Comparison of ENCODE assay signal across 2 cellular contexts in the genomic region with DNA sequence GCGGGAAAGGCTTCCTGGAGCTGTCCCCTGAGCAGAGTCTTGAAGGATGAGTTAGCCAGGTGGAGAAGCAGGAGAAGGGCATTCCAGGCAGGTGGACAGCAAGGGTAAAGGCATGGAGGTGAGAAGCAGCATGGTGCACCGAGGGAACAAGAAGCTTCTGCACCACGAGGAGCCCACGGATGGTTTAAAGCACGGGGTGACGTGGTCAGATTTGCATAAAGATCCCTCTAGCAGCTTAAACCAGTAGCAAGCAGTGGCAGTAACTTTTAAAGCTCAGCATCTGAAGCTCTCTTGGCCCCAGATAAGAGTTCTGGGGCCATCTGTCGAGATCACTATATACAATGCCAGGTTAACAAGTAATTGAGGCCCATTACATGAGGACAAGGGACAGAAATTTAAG.
A peak's percentile ranks its signal among the peaks of the same experiment; 100 is the strongest.
TF ChIP-seq lines count a peak whose summit lies in the region.

No MANE protein-coding gene starts in this region.

TF ChIP-seq in GM12891, 5 proteins besides CTCF, POLR2A, EP300 and RAD21 (continued from another document):
- peak; percentile 52; the same call in 1 of the 2 replicates for TF ChIP-seq POU2F2 (IDR thresholded peaks at IDR 0.05; ENCODE audit: low read depth, low read length)

TF ChIP-seq in K562, 482 proteins besides CTCF, POLR2A, EP300 and RAD21 (continued from another document):
- TF ChIP-seq MYC (IDR thresholded peaks at IDR 0.05; ENCODE audit: low read depth, low read length) (no peak), MYC (CRISPR knock-in tag; IDR thresholded peaks at IDR 0.05; ENCODE audit: borderline replicate concordance, low read depth) (no peak), ZNF121 (CRISPR knock-in tag; conservative IDR thresholded peaks at IDR 0.05) (no peak), GATAD2A (IDR thresholded peaks at IDR 0.05) (no peak), ZNF518B (CRISPR knock-in tag; IDR thresholded peaks at IDR 0.05) (no peak), ZNF165 (CRISPR knock-in tag; IDR thresholded peaks at IDR 0.05; ENCODE audit: borderline replicate concordance) (no peak), ZNF354B (CRISPR knock-in tag; IDR thresholded peaks at IDR 0.05) (no peak), GTF2E2 (tag; IDR thresholded peaks at IDR 0.05) (no peak), BCOR (IDR thresholded peaks at IDR 0.05) (no peak), HDGF (IDR thresholded peaks at IDR 0.05) (no peak), IFI16 (CRISPR knock-in tag; IDR thresholded peaks at IDR 0.05) (no peak), DACH1 (IDR thresholded peaks at IDR 0.05; ENCODE audit: partially characterized antibody) (no peak), PTTG1 (tag; IDR thresholded peaks at IDR 0.05; ENCODE audit: low read depth) (no peak)
- TF ChIP-seq, protein P1, sequence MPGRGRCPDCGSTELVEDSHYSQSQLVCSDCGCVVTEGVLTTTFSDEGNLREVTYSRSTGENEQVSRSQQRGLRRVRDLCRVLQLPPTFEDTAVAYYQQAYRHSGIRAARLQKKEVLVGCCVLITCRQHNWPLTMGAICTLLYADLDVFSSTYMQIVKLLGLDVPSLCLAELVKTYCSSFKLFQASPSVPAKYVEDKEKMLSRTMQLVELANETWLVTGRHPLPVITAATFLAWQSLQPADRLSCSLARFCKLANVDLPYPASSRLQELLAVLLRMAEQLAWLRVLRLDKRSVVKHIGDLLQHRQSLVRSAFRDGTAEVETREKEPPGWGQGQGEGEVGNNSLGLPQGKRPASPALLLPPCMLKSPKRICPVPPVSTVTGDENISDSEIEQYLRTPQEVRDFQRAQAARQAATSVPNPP (IDR thresholded peaks at IDR 0.05; ENCODE audit: borderline replicate concordance, insufficient read depth, insufficient read length): no peak
